In genomic region chr22:36239150-36239400, GRCh38 we compare ENCODE assay signal across 8 cellular contexts. TPM values are rescaled to one million over a fixed set of nuclear protein-coding genes. Genes with fewer than 3 reads are reported as not detected.
A peak's percentile ranks its signal among the peaks of the same experiment; 100 is the strongest.
DNase-seq lines count a peak whose midpoint lies in the region; ATAC-seq and TF ChIP-seq lines count a peak whose summit lies in the region.

No MANE protein-coding gene starts in this region.

- H3K27me3 Mint-ChIP-seq in CD14-positive monocyte (ENCODE audit: low read depth in 3 of 3) (peaks cover 0 to 2% (median 0%) of the 10 kb centered on the region in 3 donors), immature natural killer cell (ENCODE audit: low read depth in 3 of 3) (peaks cover 0 to 9% (median 8%) of the 10 kb centered on the region in 3 donors)

- intact Hi-C loops in CD14-positive monocyte (cut with micrococcal nuclease) (no loop called here), stomach (cut with DNase I; ENCODE audit: low total_unique reads) (no loop called here)

- peaks cover 40 to 60% (median 54%) of the 10 kb centered on the region in 4 donors for H3K4me1 ChIP-seq in stomach

- peaks cover 44% of the 10 kb centered on the region for H3K4me1 Mint-ChIP-seq in CD14-positive monocyte
- peaks cover 59 to 62% of the 10 kb centered on the region in 2 donors for H3K4me1 Mint-ChIP-seq in immature natural killer cell

- no peak for TF ChIP-seq POLR2A in stomach (IDR thresholded peaks at IDR 0.05)

- WGBS in adipose tissue, 3 donors = 0% methylated on average over 4 of the region's 4 CpGs
- 0 to 2% (median 0%) methylated on average over 4 of the region's 4 CpGs for WGBS in stomach, 5 donors

- no peak for TF ChIP-seq EP300 in stomach (IDR thresholded peaks at IDR 0.05)

- H3K27ac Mint-ChIP-seq in CD14-positive monocyte (peak overlapping the region; percentile 94 to 96 (median 95)), immature natural killer cell (peak overlapping the region; percentile 96 to 99 (median 99))

- DNase-seq in CD14-positive monocyte (ENCODE audit: low spot score) = no peak
- no peak for DNase-seq in immature natural killer cell
- DNase-seq in stomach = no peak
- no peak for DNase-seq in putamen (ENCODE audit: low spot score)
- DNase-seq in NCI-H146 treated with DMSO at 0.1 percent for 48 hours (lab: John Stamatoyannopoulos, UW; ENCODE audit: unreplicated experiment) = no peak
- no peak for DNase-seq in UCSD-AML1 (lab: John Stamatoyannopoulos, UW; ENCODE audit: unreplicated experiment)

- H3K9me3 ChIP-seq in stomach = no peaks in the 10 kb centered on the region

- peak overlapping the region; percentile 95 to 98 for H3K4me3 Mint-ChIP-seq in CD14-positive monocyte
- H3K4me3 Mint-ChIP-seq in immature natural killer cell = peak overlapping the region; percentile 93 to 100 (median 99)

- H3K9me3 Mint-ChIP-seq in CD14-positive monocyte = peaks cover 0 to 5% (median 4%) of the 10 kb centered on the region in 7 donors
- H3K9me3 Mint-ChIP-seq in immature natural killer cell = peaks cover 0 to 11% (median 1%) of the 10 kb centered on the region in 6 donors

- peak overlapping the region; percentile 56 to 71 (median 68) for H3K4me3 ChIP-seq in stomach

- H3K36me3 ChIP-seq in stomach = peaks cover 0 to 29% (median 7%) of the 10 kb centered on the region in 4 donors

- H3K36me3 Mint-ChIP-seq in CD14-positive monocyte = peaks cover 30% of the 10 kb centered on the region in 2 donors
- H3K36me3 Mint-ChIP-seq in immature natural killer cell = peaks cover 24 to 34% (median 28%) of the 10 kb centered on the region in 3 donors

- TF ChIP-seq CTCF in CD14-positive monocyte (IDR thresholded peaks at IDR 0.05) (no peak), stomach (IDR thresholded peaks at IDR 0.05) (no peak)

- H3K27ac ChIP-seq in adipose tissue (ENCODE audit: low read depth, low read length) = peak overlapping the region; percentile 31
- H3K27ac ChIP-seq in stomach = peak overlapping the region; percentile 90 to 95 (median 93)

- H3K27me3 ChIP-seq in stomach = no peaks in the 10 kb centered on the region

- peak; percentile 13 for ATAC-seq in HG02981 (IDR thresholded peaks at IDR 0.05; ENCODE audit: unreplicated experiment)

RNA-seq across cellular contexts. Expression of gene APOL2, which starts 0.3 kb away (rescaled TPM):
- 10 to 100 TPM; 12.6 to 13.2 TPM for polyA plus RNA-seq in CD14-positive monocyte
- polyA plus RNA-seq in adipose tissue = 10 to 100 TPM; 20.7 to 56.8 (median 33.7) TPM
- 10 to 100 TPM; 22.4 to 42.4 (median 22.9) TPM for polyA plus RNA-seq in immature natural killer cell
- total RNA-seq in stomach = 100 to 1,000 TPM in 1 of 5 donors, 10 to 100 TPM in 4; 11.6 to 101 (median 44.9) TPM
- polyA plus RNA-seq in stomach = 10 to 100 TPM; 18.8 to 36.9 (median 20.7) TPM

RNA-seq across cellular contexts. Expression of gene APOL1, which starts 13.9 kb away (rescaled TPM):
- 1 to 10 TPM; 3.4 to 6.1 TPM for polyA plus RNA-seq in CD14-positive monocyte
- polyA plus RNA-seq in adipose tissue = 10 to 100 TPM in 2 of 3 donors, 1 to 10 TPM in 1; 9.5 to 37.2 (median 37.2) TPM
- polyA plus RNA-seq in immature natural killer cell = 10 to 100 TPM in 2 of 3 donors, 1 to 10 TPM in 1; 8.7 to 65.8 (median 14.8) TPM
- total RNA-seq in stomach = 10 to 100 TPM in 4 of 5 donors, 1 to 10 TPM in 1; 5.2 to 87.5 (median 38.2) TPM
- polyA plus RNA-seq in stomach = 10 to 100 TPM in 2 of 3 donors, 1 to 10 TPM in 1; 7.3 to 58.1 (median 38.9) TPM

RNA-seq across cellular contexts. Expression of gene APOL4, which starts 37.5 kb away (rescaled TPM):
- polyA plus RNA-seq in CD14-positive monocyte = 1 to 10 TPM in 1 of 2 donors, under 1 TPM in 1; 0.71 to 1.4 TPM
- polyA plus RNA-seq in adipose tissue = 10 to 100 TPM in 2 of 3 donors, 1 to 10 TPM in 1; 6.1 to 39.1 (median 38.9) TPM
- polyA plus RNA-seq in immature natural killer cell = under 1 TPM in 2 of 3 donors, not detected in 1; 0.25 to 0.27 TPM
- 10 to 100 TPM in 1 of 5 donors, 1 to 10 TPM in 2, not detected in 2; 1.2 to 13.2 (median 3.6) TPM for total RNA-seq in stomach
- 10 to 100 TPM in 1 of 3 donors, 1 to 10 TPM in 2; 8.2 to 12.7 (median 9.7) TPM for polyA plus RNA-seq in stomach
